In genomic region chr14:89672636-89673279, GRCh38 we compare ENCODE assay signal across 1 cellular context.
TF ChIP-seq lines count a peak whose summit lies in the region.

No MANE protein-coding gene starts in this region.

TF ChIP-seq in H1, 55 proteins besides CTCF, POLR2A, EP300 and RAD21 (continued from another document):
- TF ChIP-seq, protein P1, sequence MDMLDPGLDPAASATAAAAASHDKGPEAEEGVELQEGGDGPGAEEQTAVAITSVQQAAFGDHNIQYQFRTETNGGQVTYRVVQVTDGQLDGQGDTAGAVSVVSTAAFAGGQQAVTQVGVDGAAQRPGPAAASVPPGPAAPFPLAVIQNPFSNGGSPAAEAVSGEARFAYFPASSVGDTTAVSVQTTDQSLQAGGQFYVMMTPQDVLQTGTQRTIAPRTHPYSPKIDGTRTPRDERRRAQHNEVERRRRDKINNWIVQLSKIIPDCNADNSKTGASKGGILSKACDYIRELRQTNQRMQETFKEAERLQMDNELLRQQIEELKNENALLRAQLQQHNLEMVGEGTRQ (IDR thresholded peaks at IDR 0.05; ENCODE audit: low read length), result no peak
